ENCODE assay signal across 8 cellular contexts in genomic region chr4:113924706-113925105, GRCh38. TPM values are rescaled to one million over a fixed set of nuclear protein-coding genes. Genes with fewer than 3 reads are reported as not detected.
"Had no signal": no experiment of that assay in that cellular context is flagged by ENCODE, and none has a peak within 500 bp of the region (broad histone marks: within the 10 kb centered on the region; RNA-seq: fewer than 3 reads in every experiment).

No MANE protein-coding gene starts in this region.

RNA-seq across cellular contexts. Expression of gene ARSJ, which starts 54.7 kb away (rescaled TPM):
- total RNA-seq: activated CD4-positive, alpha-beta memory T cell treated with anti-CD3 and anti-CD28 coated beads, Interleukin-2, amount 10 ng/mL, durations not matched to agents 7 days and 5 days; activated CD4-positive, alpha-beta T cell treated with anti-CD3 and anti-CD28 coated beads, Interleukin-2, amount 10 ng/mL, durations not matched to agents 7 days and 5 days; activated CD8-positive, alpha-beta memory T cell treated with anti-CD3 and anti-CD28 coated beads, Interleukin-2, amount 10 ng/mL, durations not matched to agents 7 days and 5 days; activated CD8-positive, alpha-beta T cell treated with anti-CD3 and anti-CD28 coated beads, Interleukin-2, amount 10 ng/mL, durations not matched to agents 7 days and 5 days; activated T-helper 2 cell treated with anti-CD3 and anti-CD28 coated beads, Interferon-gamma antibody, Interleukin-2, Interleukin-4, amounts not matched to agents 10 μg/mL and 5 μg/mL and 100 μg/mL, durations not matched to agents 14 hours and 24 hours and 36 hours; T-helper 1 cell treated with Interleukin-12 subunit alpha and Interleukin-12 subunit beta and Interleukin-4 antibody, amounts not matched to agents 30 ng/mL and 1 ng/mL, for 36 hours; T-helper 2 cell treated with Interferon-gamma antibody and Interleukin-4, amounts not matched to agents 100 ng/mL and 5 ng/mL, for 36 hours had no signal
- polyA plus RNA-seq: cardiac muscle cell had no signal
